Comparison of ENCODE assay signal across 8 cellular contexts in genomic region chr7:13057462-13058200, GRCh38.
DNase-seq lines count a peak whose midpoint lies in the region; ATAC-seq lines count a peak whose summit lies in the region.

No MANE protein-coding gene starts in this region.

- H3K9me3 Mint-ChIP-seq in activated CD4-positive, alpha-beta T cell treated with anti-CD3 and anti-CD28 coated beads, Interleukin-2, amount 10 ng/mL, durations not matched to agents 7 days and 5 days: peaks cover 7% of the 10 kb centered on the region

- peak overlapping the region; percentile 63 for H3K4me3 Mint-ChIP-seq in activated CD4-positive, alpha-beta T cell treated with anti-CD3 and anti-CD28 coated beads, Interleukin-2, amount 10 ng/mL, durations not matched to agents 7 days and 5 days

- CTCF ChIA-PET in activated CD4-positive, alpha-beta T cell treated with anti-CD3 and anti-CD28 coated beads, Interleukin-2, amount 10 ng/mL, durations not matched to agents 7 days and 5 days (lab: Charles Lee): interaction anchor here (1.2 kb wide), 1 partner anchor 371 kb away, joined by 4 read pairs; no protein-coding TSS in a partner anchor

- peak overlapping the region; percentile 94 for H3K27ac Mint-ChIP-seq in activated CD4-positive, alpha-beta T cell treated with anti-CD3 and anti-CD28 coated beads, Interleukin-2, amount 10 ng/mL, durations not matched to agents 7 days and 5 days

- H3K36me3 Mint-ChIP-seq in activated CD4-positive, alpha-beta T cell treated with anti-CD3 and anti-CD28 coated beads, Interleukin-2, amount 10 ng/mL, durations not matched to agents 7 days and 5 days (ENCODE audit: low read depth): peaks cover 9% of the 10 kb centered on the region

- DNase-seq in activated CD4-positive, alpha-beta T cell treated with anti-CD3 and anti-CD28 coated beads, Interleukin-2, amount 10 ng/mL, durations not matched to agents 7 days and 5 days: no peak
- no peak for DNase-seq in activated CD4-positive, alpha-beta T cell treated with anti-CD3 and anti-CD28 coated beads for 4 hours
- DNase-seq in RPMI8226 (peak; percentile 60), pulmonary artery endothelial cell (ENCODE audit: low read depth, low spot score) (peak; percentile 47), hippocampal formation (lab: John Stamatoyannopoulos, UW) (no peak), NCI-H2029 treated with DMSO at 0.1 percent for 48 hours (lab: John Stamatoyannopoulos, UW) (no peak)
- DNase-seq in activated effector memory CD4-positive, alpha-beta T cell treated with anti-CD3 and anti-CD28 coated beads, Interleukin-2, amount 50 U/mL, for 16 hours: no peak

- POLR2A ChIA-PET in activated CD4-positive, alpha-beta T cell treated with anti-CD3 and anti-CD28 coated beads, Interleukin-2, amount 10 ng/mL, durations not matched to agents 7 days and 5 days (lab: Charles Lee): no interaction called here

- peaks cover 21% of the 10 kb centered on the region for H3K4me1 Mint-ChIP-seq in activated CD4-positive, alpha-beta T cell treated with anti-CD3 and anti-CD28 coated beads, Interleukin-2, amount 10 ng/mL, durations not matched to agents 7 days and 5 days

- ATAC-seq in HG02884 (IDR thresholded peaks at IDR 0.05; ENCODE audit: unreplicated experiment): peak; percentile 93

- no peaks in the 10 kb centered on the region for H3K27me3 Mint-ChIP-seq in activated CD4-positive, alpha-beta T cell treated with anti-CD3 and anti-CD28 coated beads, Interleukin-2, amount 10 ng/mL, durations not matched to agents 7 days and 5 days

Comparison
In these comparisons a context has a peak if more than half of its experiments do, and no peak if none do; other contexts are left out.
1. DNase-seq: peak in RPMI8226 (single experiment) and pulmonary artery endothelial cell (single experiment); none in activated CD4-positive, alpha-beta T cell treated with anti-CD3 and anti-CD28 coated beads, Interleukin-2, amount 10 ng/mL, durations not matched to agents 7 days and 5 days (single experiment), activated CD4-positive, alpha-beta T cell treated with anti-CD3 and anti-CD28 coated beads for 4 hours (0 of 2), hippocampal formation (0 of 2), NCI-H2029 treated with DMSO at 0.1 percent for 48 hours (single experiment) and activated effector memory CD4-positive, alpha-beta T cell treated with anti-CD3 and anti-CD28 coated beads, Interleukin-2, amount 50 U/mL, for 16 hours (single experiment).